Comparison of ENCODE assay signal across 34 cellular contexts in genomic region chr16:74641969-74642368, GRCh38. TPM values are rescaled to one million over a fixed set of nuclear protein-coding genes. Genes with fewer than 3 reads are reported as not detected.
"Had no signal": no experiment of that assay in that cellular context is flagged by ENCODE, and none has a peak within 500 bp of the region (broad histone marks: within the 10 kb centered on the region; RNA-seq: fewer than 3 reads in every experiment).

No MANE protein-coding gene starts in this region.

- ATAC-seq: activated CD4-positive, alpha-beta T cell treated with anti-CD3 and anti-CD28 coated beads for 36 hours; activated CD4-positive, CD25-positive, alpha-beta regulatory T cell treated with anti-CD3 and anti-CD28 coated beads, Interleukin-2, amount 50 U/mL, for 24 hours; activated CD8-positive, alpha-beta memory T cell treated with anti-CD3 and anti-CD28 coated beads, Interleukin-2, amount 10 ng/mL, durations not matched to agents 7 days and 5 days; activated CD8-positive, alpha-beta T cell treated with anti-CD3 and anti-CD28 coated beads, Interleukin-2, amount 10 ng/mL, durations not matched to agents 7 days and 5 days; activated naive CD8-positive, alpha-beta T cell treated with anti-CD3 and anti-CD28 coated beads, Interleukin-2, amount 50 U/mL, for 24 hours had no signal

- H3K27ac ChIP-seq: ascending aorta, cardiac muscle cell, colonic mucosa, VCaP had no signal

- H3K4me3 ChIP-seq: ascending aorta, cardiac muscle cell, colonic mucosa had no signal

- DNase-seq: activated CD4-positive, alpha-beta memory T cell treated with anti-CD3 and anti-CD28 coated beads, Interleukin-2, amount 10 ng/mL, durations not matched to agents 7 days and 5 days; activated CD4-positive, alpha-beta T cell treated with anti-CD3 and anti-CD28 coated beads for 1 hour; activated CD4-positive, alpha-beta T cell treated with anti-CD3 and anti-CD28 coated beads for 36 hours; activated CD4-positive, alpha-beta T cell treated with anti-CD3 and anti-CD28 coated beads for 48 hours; activated CD4-positive, alpha-beta T cell treated with anti-CD3 and anti-CD28 coated beads, Interleukin-2, amount 10 ng/mL, durations not matched to agents 7 days and 5 days; activated CD4-positive, alpha-beta T cell treated with anti-CD3 and anti-CD28 coated beads, Interleukin-2, amount 50 U/mL, for 48 hours; activated CD4-positive, CD25-positive, alpha-beta regulatory T cell; activated CD8-positive, alpha-beta memory T cell treated with anti-CD3 and anti-CD28 coated beads for 24 hours; activated CD8-positive, alpha-beta memory T cell treated with anti-CD3 and anti-CD28 coated beads, Interleukin-2, amount 10 ng/mL, durations not matched to agents 7 days and 5 days; activated CD8-positive, alpha-beta T cell treated with anti-CD3 and anti-CD28 coated beads, Interleukin-2, amount 10 ng/mL, durations not matched to agents 7 days and 5 days; activated effector memory CD4-positive, alpha-beta T cell treated with Interleukin-2 at 50 U/mL for 16 hours; activated gamma-delta T cell; activated naive CD4-positive, alpha-beta T cell treated with anti-CD3 and anti-CD28 coated beads, Interleukin-2, amount 10 ng/mL, durations not matched to agents 7 days and 5 days; activated naive CD4-positive, alpha-beta T cell treated with Interleukin-2 at 50 U/mL for 16 hours; activated naive CD8-positive, alpha-beta T cell treated with anti-CD3 and anti-CD28 coated beads, Interleukin-2, amount 10 ng/mL, durations not matched to agents 7 days and 5 days; activated naive CD8-positive, alpha-beta T cell treated with anti-CD3 and anti-CD28 coated beads, Interleukin-2, amount 50 U/mL, for 24 hours; amygdala; anterior cingulate cortex; caudate nucleus; cerebellar nuclear complex; colonic mucosa; T-helper 2 cell; T-helper 9 cell had no signal

- H3K27me3 Mint-ChIP-seq: activated CD4-positive, alpha-beta memory T cell treated with anti-CD3 and anti-CD28 coated beads, Interleukin-2, amount 10 ng/mL, durations not matched to agents 7 days and 5 days; activated CD4-positive, alpha-beta T cell treated with anti-CD3 and anti-CD28 coated beads for 36 hours; activated CD4-positive, alpha-beta T cell treated with anti-CD3 and anti-CD28 coated beads, Interleukin-2, amount 10 ng/mL, durations not matched to agents 7 days and 5 days; activated CD8-positive, alpha-beta memory T cell treated with anti-CD3 and anti-CD28 coated beads, Interleukin-2, amount 10 ng/mL, durations not matched to agents 7 days and 5 days; activated naive CD4-positive, alpha-beta T cell treated with anti-CD3 and anti-CD28 coated beads, Interleukin-2, amount 10 ng/mL, durations not matched to agents 7 days and 5 days; activated naive CD4-positive, alpha-beta T cell treated with anti-CD3 and anti-CD28 coated beads, Interleukin-2, amount 50 U/mL, for 24 hours; activated naive CD8-positive, alpha-beta T cell; activated naive CD8-positive, alpha-beta T cell treated with anti-CD3 and anti-CD28 coated beads, Interleukin-2, amount 10 ng/mL, durations not matched to agents 7 days and 5 days; activated naive CD8-positive, alpha-beta T cell treated with anti-CD3 and anti-CD28 coated beads, Interleukin-2, amount 50 U/mL, for 24 hours; brain; central memory CD8-positive, alpha-beta T cell had no signal

- H3K4me1 Mint-ChIP-seq: activated CD4-positive, alpha-beta T cell treated with anti-CD3 and anti-CD28 coated beads for 36 hours; activated CD4-positive, alpha-beta T cell treated with anti-CD3 and anti-CD28 coated beads, Interleukin-2, amount 10 ng/mL, durations not matched to agents 7 days and 5 days; activated naive CD4-positive, alpha-beta T cell treated with anti-CD3 and anti-CD28 coated beads, Interleukin-2, amount 10 ng/mL, durations not matched to agents 7 days and 5 days; activated naive CD4-positive, alpha-beta T cell treated with anti-CD3 and anti-CD28 coated beads, Interleukin-2, amount 50 U/mL, for 24 hours; activated naive CD8-positive, alpha-beta T cell treated with anti-CD3 and anti-CD28 coated beads, Interleukin-2, amount 10 ng/mL, durations not matched to agents 7 days and 5 days; activated naive CD8-positive, alpha-beta T cell treated with anti-CD3 and anti-CD28 coated beads, Interleukin-2, amount 50 U/mL, for 24 hours; brain; central memory CD8-positive, alpha-beta T cell had no signal

- FAIRE-seq: bronchial epithelial cell, TTC549 had no signal

- H3K27me3 ChIP-seq: ascending aorta, cardiac muscle cell, colonic mucosa had no signal

- H3K4me3 Mint-ChIP-seq: activated CD4-positive, alpha-beta memory T cell treated with anti-CD3 and anti-CD28 coated beads, Interleukin-2, amount 10 ng/mL, durations not matched to agents 7 days and 5 days; activated CD4-positive, alpha-beta T cell treated with anti-CD3 and anti-CD28 coated beads for 36 hours; activated CD4-positive, alpha-beta T cell treated with anti-CD3 and anti-CD28 coated beads, Interleukin-2, amount 10 ng/mL, durations not matched to agents 7 days and 5 days; activated CD8-positive, alpha-beta memory T cell treated with anti-CD3 and anti-CD28 coated beads, Interleukin-2, amount 10 ng/mL, durations not matched to agents 7 days and 5 days; activated CD8-positive, alpha-beta T cell treated with anti-CD3 and anti-CD28 coated beads, Interleukin-2, amount 10 ng/mL, durations not matched to agents 7 days and 5 days; activated naive CD4-positive, alpha-beta T cell treated with anti-CD3 and anti-CD28 coated beads, Interleukin-2, amount 10 ng/mL, durations not matched to agents 7 days and 5 days; activated naive CD4-positive, alpha-beta T cell treated with anti-CD3 and anti-CD28 coated beads, Interleukin-2, amount 50 U/mL, for 24 hours; activated naive CD8-positive, alpha-beta T cell; activated naive CD8-positive, alpha-beta T cell treated with anti-CD3 and anti-CD28 coated beads, Interleukin-2, amount 10 ng/mL, durations not matched to agents 7 days and 5 days; activated naive CD8-positive, alpha-beta T cell treated with anti-CD3 and anti-CD28 coated beads, Interleukin-2, amount 50 U/mL, for 24 hours; brain; central memory CD8-positive, alpha-beta T cell; T-helper 2 cell treated with Interferon-gamma antibody and Interleukin-4, amounts not matched to agents 5 μg/mL and 100 μg/mL, for 36 hours had no signal

- H3K36me3 ChIP-seq: colonic mucosa had no signal

- H3K27ac Mint-ChIP-seq: activated CD4-positive, alpha-beta memory T cell treated with anti-CD3 and anti-CD28 coated beads, Interleukin-2, amount 10 ng/mL, durations not matched to agents 7 days and 5 days; activated CD4-positive, alpha-beta T cell treated with anti-CD3 and anti-CD28 coated beads for 36 hours; activated CD4-positive, alpha-beta T cell treated with anti-CD3 and anti-CD28 coated beads, Interleukin-2, amount 10 ng/mL, durations not matched to agents 7 days and 5 days; activated CD8-positive, alpha-beta memory T cell treated with anti-CD3 and anti-CD28 coated beads, Interleukin-2, amount 10 ng/mL, durations not matched to agents 7 days and 5 days; activated CD8-positive, alpha-beta T cell treated with anti-CD3 and anti-CD28 coated beads, Interleukin-2, amount 10 ng/mL, durations not matched to agents 7 days and 5 days; activated naive CD4-positive, alpha-beta T cell treated with anti-CD3 and anti-CD28 coated beads, Interleukin-2, amount 50 U/mL, for 24 hours; activated naive CD8-positive, alpha-beta T cell; activated naive CD8-positive, alpha-beta T cell treated with anti-CD3 and anti-CD28 coated beads, Interleukin-2, amount 10 ng/mL, durations not matched to agents 7 days and 5 days; activated naive CD8-positive, alpha-beta T cell treated with anti-CD3 and anti-CD28 coated beads, Interleukin-2, amount 50 U/mL, for 24 hours; brain; T-helper 2 cell treated with Interferon-gamma antibody and Interleukin-4, amounts not matched to agents 5 μg/mL and 100 μg/mL, for 36 hours had no signal

- H3K4me1 ChIP-seq: ascending aorta, colonic mucosa had no signal

- H3K9me3 ChIP-seq: ascending aorta, colonic mucosa had no signal

RNA-seq across cellular contexts. Expression of gene MLKL, which starts 58.7 kb away (rescaled TPM):
- polyA plus RNA-seq: cardiac muscle cell had no signal
